In the genomic region with DNA sequence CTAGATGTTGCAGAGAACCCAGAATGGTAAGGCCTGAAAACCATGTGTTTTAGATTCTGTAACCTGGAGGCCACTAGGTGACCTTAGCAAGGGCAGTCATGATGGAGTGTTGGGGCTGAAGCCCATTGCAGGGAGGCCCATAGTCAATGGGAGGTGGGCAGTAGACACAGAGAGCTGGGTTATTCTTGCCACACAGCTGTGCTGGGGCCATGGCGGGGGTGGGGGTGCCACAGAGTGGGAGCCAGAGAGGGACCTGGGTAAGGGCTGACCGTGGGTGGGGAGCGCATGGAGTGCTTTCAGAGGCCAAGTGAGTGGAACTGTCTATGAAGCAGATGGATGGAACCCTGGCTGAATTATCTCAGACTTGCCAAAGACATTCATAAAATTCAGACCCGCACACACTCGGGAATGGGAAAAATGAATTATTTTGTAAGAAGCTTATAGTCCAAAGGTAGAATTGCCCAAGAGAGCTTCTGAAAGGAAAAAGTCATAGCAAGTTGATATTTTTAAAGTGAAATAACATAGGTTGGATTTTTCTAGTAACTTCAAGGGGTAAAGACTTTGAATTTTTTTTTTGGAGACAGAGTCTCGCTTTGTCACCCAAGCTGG, we compare ENCODE assay signal across 2 cellular contexts.
TF ChIP-seq lines count a peak whose summit lies in the region.

No MANE protein-coding gene starts in this region.

TF ChIP-seq in A549, 52 proteins besides CTCF, POLR2A, EP300 and RAD21 (continued from another document):
- no peak for TF ChIP-seq CHD2 (IDR thresholded peaks at IDR 0.05; ENCODE audit: low read length, partially characterized antibody)
- TF ChIP-seq BHLHE40 (IDR thresholded peaks at IDR 0.05; ENCODE audit: low read depth, low read length) = no peak
- TF ChIP-seq, protein P1, sequence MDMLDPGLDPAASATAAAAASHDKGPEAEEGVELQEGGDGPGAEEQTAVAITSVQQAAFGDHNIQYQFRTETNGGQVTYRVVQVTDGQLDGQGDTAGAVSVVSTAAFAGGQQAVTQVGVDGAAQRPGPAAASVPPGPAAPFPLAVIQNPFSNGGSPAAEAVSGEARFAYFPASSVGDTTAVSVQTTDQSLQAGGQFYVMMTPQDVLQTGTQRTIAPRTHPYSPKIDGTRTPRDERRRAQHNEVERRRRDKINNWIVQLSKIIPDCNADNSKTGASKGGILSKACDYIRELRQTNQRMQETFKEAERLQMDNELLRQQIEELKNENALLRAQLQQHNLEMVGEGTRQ (IDR thresholded peaks at IDR 0.05) = no peak
- TF ChIP-seq EHF (CRISPR knock-in tag; IDR thresholded peaks at IDR 0.05) = no peak
- TF ChIP-seq HDAC2 (IDR thresholded peaks at IDR 0.05) = no peak
- no peak for TF ChIP-seq ZSCAN20 (CRISPR knock-in tag; IDR thresholded peaks at IDR 0.05)
- TF ChIP-seq, protein P2, sequence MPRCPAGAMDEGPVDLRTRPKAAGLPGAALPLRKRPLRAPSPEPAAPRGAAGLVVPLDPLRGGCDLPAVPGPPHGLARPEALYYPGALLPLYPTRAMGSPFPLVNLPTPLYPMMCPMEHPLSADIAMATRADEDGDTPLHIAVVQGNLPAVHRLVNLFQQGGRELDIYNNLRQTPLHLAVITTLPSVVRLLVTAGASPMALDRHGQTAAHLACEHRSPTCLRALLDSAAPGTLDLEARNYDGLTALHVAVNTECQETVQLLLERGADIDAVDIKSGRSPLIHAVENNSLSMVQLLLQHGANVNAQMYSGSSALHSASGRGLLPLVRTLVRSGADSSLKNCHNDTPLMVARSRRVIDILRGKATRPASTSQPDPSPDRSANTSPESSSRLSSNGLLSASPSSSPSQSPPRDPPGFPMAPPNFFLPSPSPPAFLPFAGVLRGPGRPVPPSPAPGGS (IDR thresholded peaks at IDR 0.05) = no peak
- peak; percentile 53 for TF ChIP-seq TFCP2L1 (CRISPR knock-in tag; IDR thresholded peaks at IDR 0.05)
- 0 out of 2 replicates have a peak, but pooled peaks have one; percentile 14 for TF ChIP-seq HOXA7 (CRISPR knock-in tag; IDR thresholded peaks at IDR 0.05)
- TF ChIP-seq SREBF2 (IDR thresholded peaks at IDR 0.05) = no peak
- no peak for TF ChIP-seq HOXB5 (CRISPR knock-in tag; IDR thresholded peaks at IDR 0.05)
- no peak; the same call in 1 of the 2 replicates for TF ChIP-seq RARB (CRISPR knock-in tag; IDR thresholded peaks at IDR 0.05)
- TF ChIP-seq FOXS1 (CRISPR knock-in tag; IDR thresholded peaks at IDR 0.05) = 0 out of 2 replicates have a peak, but pooled peaks have one; percentile 5
- TF ChIP-seq, protein P3, sequence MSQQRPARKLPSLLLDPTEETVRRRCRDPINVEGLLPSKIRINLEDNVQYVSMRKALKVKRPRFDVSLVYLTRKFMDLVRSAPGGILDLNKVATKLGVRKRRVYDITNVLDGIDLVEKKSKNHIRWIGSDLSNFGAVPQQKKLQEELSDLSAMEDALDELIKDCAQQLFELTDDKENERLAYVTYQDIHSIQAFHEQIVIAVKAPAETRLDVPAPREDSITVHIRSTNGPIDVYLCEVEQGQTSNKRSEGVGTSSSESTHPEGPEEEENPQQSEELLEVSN (IDR thresholded peaks at IDR 0.05; ENCODE audit: borderline replicate concordance, low read depth) = no peak
- TF ChIP-seq CEBPB (IDR thresholded peaks at IDR 0.05) = peak in 1 of 2 experiments; percentile 48; a peak in 1 of 4 replicates
- TF ChIP-seq, protein P4, sequence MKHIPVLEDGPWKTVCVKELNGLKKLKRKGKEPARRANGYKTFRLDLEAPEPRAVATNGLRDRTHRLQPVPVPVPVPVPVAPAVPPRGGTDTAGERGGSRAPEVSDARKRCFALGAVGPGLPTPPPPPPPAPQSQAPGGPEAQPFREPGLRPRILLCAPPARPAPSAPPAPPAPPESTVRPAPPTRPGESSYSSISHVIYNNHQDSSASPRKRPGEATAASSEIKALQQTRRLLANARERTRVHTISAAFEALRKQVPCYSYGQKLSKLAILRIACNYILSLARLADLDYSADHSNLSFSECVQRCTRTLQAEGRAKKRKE (CRISPR knock-in tag; IDR thresholded peaks at IDR 0.05; ENCODE audit: low read depth) = peak; percentile 65
- TF ChIP-seq, protein P5, sequence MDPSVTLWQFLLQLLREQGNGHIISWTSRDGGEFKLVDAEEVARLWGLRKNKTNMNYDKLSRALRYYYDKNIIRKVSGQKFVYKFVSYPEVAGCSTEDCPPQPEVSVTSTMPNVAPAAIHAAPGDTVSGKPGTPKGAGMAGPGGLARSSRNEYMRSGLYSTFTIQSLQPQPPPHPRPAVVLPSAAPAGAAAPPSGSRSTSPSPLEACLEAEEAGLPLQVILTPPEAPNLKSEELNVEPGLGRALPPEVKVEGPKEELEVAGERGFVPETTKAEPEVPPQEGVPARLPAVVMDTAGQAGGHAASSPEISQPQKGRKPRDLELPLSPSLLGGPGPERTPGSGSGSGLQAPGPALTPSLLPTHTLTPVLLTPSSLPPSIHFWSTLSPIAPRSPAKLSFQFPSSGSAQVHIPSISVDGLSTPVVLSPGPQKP (IDR thresholded peaks at IDR 0.05; ENCODE audit: low read depth, low read length) = no peak
- no peak for TF ChIP-seq ZC3H11A (IDR thresholded peaks at IDR 0.05)
- no peak for TF ChIP-seq CBX8 (IDR thresholded peaks at IDR 0.05)

TF ChIP-seq in SK-N-SH treated with all-trans-retinoic acid at 6 μM for 48 hours, 23 proteins besides CTCF, POLR2A, EP300 and RAD21 (continued from another document):
- TF ChIP-seq TCF4 (CRISPR knock-in tag; IDR thresholded peaks at IDR 0.05; ENCODE audit: borderline replicate concordance) (no peak), BACH2 (CRISPR knock-in tag; IDR thresholded peaks at IDR 0.05; ENCODE audit: borderline replicate concordance) (no peak), ZFP30 (CRISPR knock-in tag; IDR thresholded peaks at IDR 0.05) (no peak), ZC3H10 (CRISPR knock-in tag; IDR thresholded peaks at IDR 0.05) (no peak)
- TF ChIP-seq, protein P6, sequence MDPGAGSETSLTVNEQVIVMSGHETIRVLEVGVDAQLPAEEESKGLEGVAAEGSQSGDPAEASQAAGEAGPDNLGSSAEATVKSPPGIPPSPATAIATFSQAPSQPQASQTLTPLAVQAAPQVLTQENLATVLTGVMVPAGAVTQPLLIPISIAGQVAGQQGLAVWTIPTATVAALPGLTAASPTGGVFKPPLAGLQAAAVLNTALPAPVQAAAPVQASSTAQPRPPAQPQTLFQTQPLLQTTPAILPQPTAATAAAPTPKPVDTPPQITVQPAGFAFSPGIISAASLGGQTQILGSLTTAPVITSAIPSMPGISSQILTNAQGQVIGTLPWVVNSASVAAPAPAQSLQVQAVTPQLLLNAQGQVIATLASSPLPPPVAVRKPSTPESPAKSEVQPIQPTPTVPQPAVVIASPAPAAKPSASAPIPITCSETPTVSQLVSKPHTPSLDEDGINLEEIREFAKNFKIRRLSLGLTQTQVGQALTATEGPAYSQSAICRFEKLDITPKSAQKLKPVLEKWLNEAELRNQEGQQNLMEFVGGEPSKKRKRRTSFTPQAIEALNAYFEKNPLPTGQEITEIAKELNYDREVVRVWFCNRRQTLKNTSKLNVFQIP (CRISPR knock-in tag; IDR thresholded peaks at IDR 0.05; ENCODE audit: borderline replicate concordance, low read depth) = no peak
